In genomic region chr4:113645771-113646455, GRCh38 we compare ENCODE assay signal across 8 cellular contexts.
DNase-seq lines count a peak whose midpoint lies in the region; ATAC-seq and TF ChIP-seq lines count a peak whose summit lies in the region.

No MANE protein-coding gene starts in this region.

- H3K4me1 ChIP-seq in ACC112 (ENCODE audit: control insufficient read depth, insufficient read depth, low read length, unreplicated experiment) = peaks cover 18% of the 10 kb centered on the region

- H3K4me3 Mint-ChIP-seq in brain = no peak overlapping the region

- H3K27ac Mint-ChIP-seq in brain = peak overlapping the region in 4 of 5 experiments; percentile 59 to 83 (median 72)

- H3K27ac ChIP-seq in ACC112 (ENCODE audit: low read depth, low read length) = 0 out of 2 replicates have a peak overlapping the region, but pooled peaks have one; percentile 1

- no peaks in the 10 kb centered on the region for H3K27me3 ChIP-seq in ACC112 (ENCODE audit: insufficient read depth, low read length)

- no peak overlapping the region for H3K4me3 ChIP-seq in ACC112 (ENCODE audit: low read depth, low read length)

- H3K36me3 ChIP-seq in ACC112 (ENCODE audit: insufficient read depth, low read length) = no peaks in the 10 kb centered on the region; the same call in 1 of the 2 replicates

- H3K4me1 Mint-ChIP-seq in brain = peaks cover 32% of the 10 kb centered on the region

- H2AFZ ChIP-seq in ACC112 (ENCODE audit: low read length, unreplicated experiment) = no peak overlapping the region

- no peaks in the 10 kb centered on the region for H3K9me3 Mint-ChIP-seq in brain

- no peak for ATAC-seq in GM21381 (IDR thresholded peaks at IDR 0.05; ENCODE audit: unreplicated experiment)
- ATAC-seq in HG03439 (IDR thresholded peaks at IDR 0.05; ENCODE audit: unreplicated experiment) = no peak

- peaks cover 22% of the 10 kb centered on the region for H3K79me2 ChIP-seq in ACC112 (ENCODE audit: control insufficient read depth, insufficient read depth, low read length, unreplicated experiment)

- DNase-seq in HPDE6-E6E7 (ENCODE audit: extremely low spot score) = peak; percentile 65
- peak; percentile 73 for DNase-seq in kidney tubule cell (ENCODE audit: low spot score)
- no peak for DNase-seq in stimulated activated CD4-positive, alpha-beta T cell treated with anti-CD3 and anti-CD28 coated beads, Interleukin-4, amount 100 ng/mL, for 4 hours
- DNase-seq in NCI-H1694 (lab: John Stamatoyannopoulos, UW) = no peak

- H3K36me3 Mint-ChIP-seq in brain = peaks cover 25% of the 10 kb centered on the region

- TF ChIP-seq CTCF in brain (conservative IDR thresholded peaks at IDR 0.05) = no peak

- no peaks in the 10 kb centered on the region for H3K27me3 Mint-ChIP-seq in brain

Comparison
In these comparisons a context has a peak if more than half of its experiments do, and no peak if none do; other contexts are left out.
1. DNase-seq: peak in HPDE6-E6E7 (single experiment) and kidney tubule cell (single experiment); none in stimulated activated CD4-positive, alpha-beta T cell treated with anti-CD3 and anti-CD28 coated beads, Interleukin-4, amount 100 ng/mL, for 4 hours (0 of 2) and NCI-H1694 (single experiment).